20 cellular contexts compared by ENCODE assay signal in the genomic region with DNA sequence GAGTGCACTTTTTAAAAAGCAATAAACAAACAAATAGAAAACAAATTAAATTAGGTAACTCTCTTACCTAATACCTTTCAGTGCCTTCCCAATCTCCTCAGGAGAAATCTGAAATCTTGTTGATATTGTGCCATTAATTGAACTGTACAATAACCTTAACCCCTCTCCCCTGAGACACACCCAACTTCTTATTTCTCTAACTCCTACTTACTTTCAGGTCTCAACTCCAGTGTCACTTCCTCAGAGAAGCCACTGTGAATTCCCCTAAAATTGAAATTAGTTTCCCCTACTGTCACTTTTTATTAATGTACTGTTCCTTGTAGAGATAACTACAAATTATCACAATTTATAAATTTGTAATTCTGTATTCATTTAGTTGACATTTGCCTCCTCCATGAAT.
DNase-seq lines count a peak whose midpoint lies in the region; ATAC-seq and TF ChIP-seq lines count a peak whose summit lies in the region.
"Had no signal": no experiment of that assay in that cellular context is flagged by ENCODE, and none has a peak within 500 bp of the region (broad histone marks: within the 10 kb centered on the region; RNA-seq: fewer than 3 reads in every experiment).

No MANE protein-coding gene starts in this region.

- POLR2A ChIA-PET in activated B cell treated with CpG ODN at 0.5 μM for 24 hours (lab: Charles Lee) = no interaction called here

- CTCF ChIA-PET in activated B cell treated with CpG ODN at 0.5 μM for 24 hours (lab: Charles Lee) = no interaction called here

- H3K4me3 Mint-ChIP-seq in activated B cell treated with CpG ODN at 0.5 μM for 24 hours (no peak overlapping the region), type B pancreatic cell (no peak overlapping the region)
- H3K4me3 Mint-ChIP-seq: activated CD4-positive, alpha-beta T cell treated with anti-CD3 and anti-CD28 coated beads for 36 hours; activated naive CD8-positive, alpha-beta T cell; effector memory CD8-positive, alpha-beta T cell; IgD-negative memory B cell had no signal

- H3K4me1 Mint-ChIP-seq in activated B cell treated with CpG ODN at 0.5 μM for 24 hours = peaks cover 14% of the 10 kb centered on the region
- H3K4me1 Mint-ChIP-seq in type B pancreatic cell (ENCODE audit: unreplicated experiment) = peaks cover 14% of the 10 kb centered on the region
- H3K4me1 Mint-ChIP-seq: activated CD4-positive, alpha-beta T cell treated with anti-CD3 and anti-CD28 coated beads for 36 hours had no signal

- in situ Hi-C loops in G401 (cut with HindIII; ENCODE audit: low sequenced_read_pairs) = no loop called here

- H3K27me3 Mint-ChIP-seq in activated B cell treated with CpG ODN at 0.5 μM for 24 hours = no peaks in the 10 kb centered on the region
- peaks cover 8% of the 10 kb centered on the region for H3K27me3 Mint-ChIP-seq in type B pancreatic cell

- H3K27ac Mint-ChIP-seq in activated B cell treated with CpG ODN at 0.5 μM for 24 hours (no peak overlapping the region), type B pancreatic cell (no peak overlapping the region)
- H3K27ac Mint-ChIP-seq: activated CD4-positive, alpha-beta T cell treated with anti-CD3 and anti-CD28 coated beads for 36 hours; activated naive CD8-positive, alpha-beta T cell; effector memory CD8-positive, alpha-beta T cell; IgD-negative memory B cell had no signal

- DNase-seq in GM10266 (ENCODE audit: extremely low spot score) (peak; percentile 14), GM20000 (ENCODE audit: low spot score) (peak; percentile 19), activated B cell treated with CpG ODN at 0.5 μM for 24 hours (no peak), OCI-M1 (lab: John Stamatoyannopoulos, UW) (no peak), G401 (ENCODE audit: low spot score) (no peak), type B pancreatic cell (ENCODE audit: extremely low spot score, unreplicated experiment) (no peak)
- no peak for DNase-seq in stimulated activated CD4-positive, alpha-beta T cell treated with anti-CD3 and anti-CD28 coated beads, Interleukin-15, amount 100 ng/mL, for 24 hours
- DNase-seq: activated CD4-positive, alpha-beta T cell treated with anti-CD3 and anti-CD28 coated beads for 36 hours; Calu3; effector memory CD8-positive, alpha-beta T cell; esophagus squamous epithelium; kidney; NCI-H1436; occipital lobe; PC-3; retina; SHP77 had no signal

- intact Hi-C loops in activated B cell treated with CpG ODN at 0.5 μM for 24 hours (cut with micrococcal nuclease) = loop anchor here (10.0 kb wide), 1 partner anchor 209 kb away; no protein-coding TSS in a partner anchor

- peak; percentile 70 for ATAC-seq in HG02870 (IDR thresholded peaks at IDR 0.05; ENCODE audit: unreplicated experiment)
- ATAC-seq in activated B cell treated with CpG ODN at 0.5 μM for 24 hours (ENCODE audit: low read depth) = peak; percentile 54
- ATAC-seq: activated CD4-positive, alpha-beta T cell treated with anti-CD3 and anti-CD28 coated beads for 36 hours; effector memory CD8-positive, alpha-beta T cell; PC-3 had no signal

- H3K36me3 Mint-ChIP-seq in activated B cell treated with CpG ODN at 0.5 μM for 24 hours (ENCODE audit: low read depth) (no peaks in the 10 kb centered on the region), type B pancreatic cell (no peaks in the 10 kb centered on the region)
- H3K36me3 Mint-ChIP-seq: activated naive CD8-positive, alpha-beta T cell; IgD-negative memory B cell had no signal

- no peak for TF ChIP-seq CTCF in GM10266 (IDR thresholded peaks at IDR 0.05; ENCODE audit: control insufficient read depth, insufficient read depth, low read depth, missing control alignments)
- no peak for TF ChIP-seq CTCF in GM20000 (IDR thresholded peaks at IDR 0.05; ENCODE audit: extremely low read depth, missing control alignments)
- TF ChIP-seq CTCF in activated B cell treated with CpG ODN at 0.5 μM for 24 hours (IDR thresholded peaks at IDR 0.05) = no peak
- TF ChIP-seq CTCF in type B pancreatic cell (conservative IDR thresholded peaks at IDR 0.05) = no peak

- H3K9me3 Mint-ChIP-seq in activated B cell treated with CpG ODN at 0.5 μM for 24 hours (no peaks in the 10 kb centered on the region), type B pancreatic cell (peaks cover 14% of the 10 kb centered on the region)

Comparison
In these comparisons a context has a peak if more than half of its experiments do, and no peak if none do; other contexts are left out.
1. DNase-seq: peak in GM10266 (single experiment) and GM20000 (single experiment); none in activated B cell treated with CpG ODN at 0.5 μM for 24 hours (single experiment), OCI-M1 (single experiment), stimulated activated CD4-positive, alpha-beta T cell treated with anti-CD3 and anti-CD28 coated beads, Interleukin-15, amount 100 ng/mL, for 24 hours (single experiment), G401 (single experiment) and type B pancreatic cell (single experiment).